In the genomic region with DNA sequence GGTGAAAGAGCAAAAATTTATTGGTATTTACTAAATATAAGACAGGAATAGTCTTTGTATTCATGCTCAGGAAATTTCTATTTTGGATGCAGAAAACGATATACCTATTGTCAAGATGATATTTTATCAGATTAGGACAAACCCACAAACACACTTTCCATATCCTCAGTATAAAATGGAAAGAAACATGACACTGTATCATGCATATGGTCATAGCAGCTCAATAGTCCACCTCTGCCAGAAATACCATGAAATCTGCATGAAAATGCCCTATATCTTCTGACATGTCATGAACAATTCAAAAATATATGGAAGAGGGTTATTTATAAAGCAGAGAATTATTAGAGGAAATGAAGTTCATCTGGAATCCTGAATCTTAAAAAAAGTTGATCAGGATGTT, we compare ENCODE assay signal across 1 cellular context.
TF ChIP-seq lines count a peak whose summit lies in the region.

No MANE protein-coding gene starts in this region.

TF ChIP-seq in K562, 482 proteins besides CTCF, POLR2A, EP300 and RAD21:
- TF ChIP-seq NFRKB (IDR thresholded peaks at IDR 0.05; ENCODE audit: low read depth) (0 out of 2 replicates have a peak, but pooled peaks have one; percentile 42), GABPB2 (CRISPR knock-in tag; conservative IDR thresholded peaks at IDR 0.05) (no peak)
TF ChIP-seq in K562: peak in this region for 1.
